In the genomic region with DNA sequence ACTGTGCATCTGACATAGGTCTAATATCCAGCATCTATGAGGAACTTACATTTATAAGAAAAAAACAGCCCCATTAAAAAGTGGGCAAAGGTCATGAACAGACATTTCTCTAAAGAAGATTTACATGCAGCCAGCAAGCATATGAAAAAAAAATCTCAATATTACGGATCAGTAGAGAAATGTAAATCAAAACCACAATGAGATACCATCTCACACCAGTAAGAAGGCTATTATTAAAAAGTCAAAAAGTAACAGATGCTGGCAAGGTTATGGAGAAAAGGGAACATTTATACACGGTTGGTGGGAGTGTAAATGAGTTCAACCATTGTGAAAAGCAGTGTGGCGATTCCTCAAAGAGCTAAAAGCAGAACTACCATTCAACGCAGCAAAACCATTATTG, we compare ENCODE assay signal across 16 cellular contexts. TPM values are rescaled to one million over a fixed set of nuclear protein-coding genes. Genes with fewer than 3 reads are reported as not detected.
DNase-seq lines count a peak whose midpoint lies in the region; ATAC-seq and TF ChIP-seq lines count a peak whose summit lies in the region.
"Had no signal": no experiment of that assay in that cellular context is flagged by ENCODE, and none has a peak within 500 bp of the region (broad histone marks: within the 10 kb centered on the region; RNA-seq: fewer than 3 reads in every experiment).

No MANE protein-coding gene starts in this region.

- TF ChIP-seq CTCF in nephron (IDR thresholded peaks at IDR 0.05; ENCODE audit: unreplicated experiment in 3 of 3), result no peak

- peaks cover 32% of the 10 kb centered on the region for H3K4me1 Mint-ChIP-seq in nephron
- H3K4me1 Mint-ChIP-seq in T-helper 17 cell, result no peaks in the 10 kb centered on the region

- ATAC-seq in GM18519 (IDR thresholded peaks at IDR 0.05; ENCODE audit: low FRiP score, unreplicated experiment) (no peak), GM19455 (IDR thresholded peaks at IDR 0.05; ENCODE audit: unreplicated experiment) (no peak), T-helper 17 cell (no peak)
- ATAC-seq: CD8-positive, alpha-beta T cell had no signal

- peak overlapping the region in 2 of 3 experiments; percentile 43 to 52 for H3K27ac Mint-ChIP-seq in nephron
- H3K27ac Mint-ChIP-seq in T-helper 17 cell, result no peak overlapping the region
- H3K27ac Mint-ChIP-seq: CD8-positive, alpha-beta T cell; IgD-negative memory B cell had no signal

- no peaks in the 10 kb centered on the region for H3K27me3 ChIP-seq in HAP-1 (ENCODE audit: low read depth)
- H3K27me3 ChIP-seq: BE2C had no signal

- H3K9me3 Mint-ChIP-seq in nephron, result no peaks in the 10 kb centered on the region
- H3K9me3 Mint-ChIP-seq: CD8-positive, alpha-beta T cell had no signal

- H3K36me3 Mint-ChIP-seq in nephron (ENCODE audit: low read depth) (no peaks in the 10 kb centered on the region), T-helper 17 cell (ENCODE audit: low read depth) (no peaks in the 10 kb centered on the region)
- H3K36me3 Mint-ChIP-seq: CD8-positive, alpha-beta T cell had no signal

- peaks cover 28% of the 10 kb centered on the region for H3K4me1 ChIP-seq in HAP-1
- H3K4me1 ChIP-seq: BE2C had no signal

- in situ Hi-C loops in HAP-1 (cut with MboI; ENCODE audit: low sequenced_read_pairs), result no loop called here

- no peak overlapping the region for H3K4me3 ChIP-seq in HAP-1
- H3K4me3 ChIP-seq: GM23248 had no signal

- DNase-seq in HAP-1 (ENCODE audit: low spot score in 2 of 2), result peak; percentile 36 to 63
- DNase-seq in MV-4-11 (lab: John Stamatoyannopoulos, UW), result peak; percentile 22
- peak; percentile 40 for DNase-seq in NOMO-1 treated with DMSO at 0.1 percent for 48 hours (lab: John Stamatoyannopoulos, UW; ENCODE audit: unreplicated experiment)
- DNase-seq in T-helper 17 cell, result no peak
- DNase-seq: BE2C; CD8-positive, alpha-beta T cell; COR-L47; DMS153; DMS79 treated with DMSO at 0.1 percent for 48 hours; EL; GM23248 had no signal

- H3K27me3 Mint-ChIP-seq in nephron (ENCODE audit: low read depth), result no peaks in the 10 kb centered on the region
- H3K27me3 Mint-ChIP-seq in T-helper 17 cell, result peaks cover 28% of the 10 kb centered on the region

- H3K9me3 ChIP-seq in HAP-1 (no peaks in the 10 kb centered on the region), T-helper 17 cell (ENCODE audit: control insufficient read depth, low read length, poor library complexity, severe bottlenecking) (no peaks in the 10 kb centered on the region)
- H3K9me3 ChIP-seq: BE2C had no signal

- H3K4me3 Mint-ChIP-seq in nephron (no peak overlapping the region), T-helper 17 cell (no peak overlapping the region)
- H3K4me3 Mint-ChIP-seq: CD8-positive, alpha-beta T cell; IgD-negative memory B cell had no signal

- H3K36me3 ChIP-seq in HAP-1 (replicated peaks), result no peaks in the 10 kb centered on the region
- H3K36me3 ChIP-seq: BE2C had no signal

RNA-seq across cellular contexts. Expression of gene METTL24, which starts 13.1 kb away (rescaled TPM):
- total RNA-seq in T-helper 17 cell, result not detected
- total RNA-seq: GM23248, HT1080 had no signal

Comparison
In these comparisons a context has a peak if more than half of its experiments do, and no peak if none do; other contexts are left out.
1. DNase-seq: peak in HAP-1 (2 of 2), MV-4-11 (single experiment) and NOMO-1 treated with DMSO at 0.1 percent for 48 hours (single experiment); none in T-helper 17 cell (0 of 3).